Comparison of ENCODE assay signal across 1 cellular context in the genomic region with DNA sequence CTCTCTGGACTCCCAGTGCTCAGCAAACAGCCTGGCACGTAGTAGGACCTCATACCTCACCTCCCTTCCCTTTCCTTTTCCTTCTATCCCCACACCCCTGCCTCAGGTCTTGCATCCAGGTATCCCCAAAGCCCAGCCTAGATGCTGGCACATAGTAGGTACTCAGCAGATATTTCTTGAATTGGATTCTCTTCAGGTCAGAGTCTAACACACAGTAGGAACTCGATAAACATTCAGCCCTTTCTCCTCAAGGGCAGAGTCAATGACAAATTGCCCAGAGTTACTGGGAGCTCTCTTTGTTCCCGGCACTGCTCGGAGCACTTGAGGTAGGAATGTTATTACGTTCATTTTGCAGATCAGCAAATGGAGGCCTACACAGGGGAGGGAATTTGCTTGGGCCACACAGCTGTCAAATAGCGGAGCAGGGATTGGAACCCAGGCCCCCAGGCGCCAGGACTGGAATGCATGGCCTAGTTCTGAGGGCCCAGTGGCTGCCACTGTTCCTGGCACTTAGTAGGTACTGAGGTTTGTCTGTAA.
TF ChIP-seq lines count a peak whose summit lies in the region.

No MANE protein-coding gene starts in this region.

TF ChIP-seq in IMR-90, 13 proteins besides CTCF, POLR2A, EP300 and RAD21:
- TF ChIP-seq MAZ (IDR thresholded peaks at IDR 0.05; ENCODE audit: borderline replicate concordance, low read depth, low read length): no peak
- no peak for TF ChIP-seq RFX5 (IDR thresholded peaks at IDR 0.05; ENCODE audit: low read depth, low read length)
- no peak for TF ChIP-seq CHD1 (IDR thresholded peaks at IDR 0.05; ENCODE audit: low read depth, low read length)
- TF ChIP-seq CEBPB (IDR thresholded peaks at IDR 0.05; ENCODE audit: low read depth, low read length): no peak
- TF ChIP-seq BHLHE40 (IDR thresholded peaks at IDR 0.05; ENCODE audit: low read depth, low read length): no peak
- TF ChIP-seq, protein P1, sequence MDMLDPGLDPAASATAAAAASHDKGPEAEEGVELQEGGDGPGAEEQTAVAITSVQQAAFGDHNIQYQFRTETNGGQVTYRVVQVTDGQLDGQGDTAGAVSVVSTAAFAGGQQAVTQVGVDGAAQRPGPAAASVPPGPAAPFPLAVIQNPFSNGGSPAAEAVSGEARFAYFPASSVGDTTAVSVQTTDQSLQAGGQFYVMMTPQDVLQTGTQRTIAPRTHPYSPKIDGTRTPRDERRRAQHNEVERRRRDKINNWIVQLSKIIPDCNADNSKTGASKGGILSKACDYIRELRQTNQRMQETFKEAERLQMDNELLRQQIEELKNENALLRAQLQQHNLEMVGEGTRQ (IDR thresholded peaks at IDR 0.05; ENCODE audit: low read depth, low read length): no peak
- no peak for TF ChIP-seq MAFK (IDR thresholded peaks at IDR 0.05; ENCODE audit: low read depth, low read length)
- no peak for TF ChIP-seq SMC3 (IDR thresholded peaks at IDR 0.05; ENCODE audit: low read depth, low read length)
- no peak for TF ChIP-seq NFE2L2 (IDR thresholded peaks at IDR 0.05; ENCODE audit: low read depth, low read length)
- TF ChIP-seq FOS (IDR thresholded peaks at IDR 0.05; ENCODE audit: low read depth, low read length): no peak
- TF ChIP-seq RCOR1 (IDR thresholded peaks at IDR 0.05; ENCODE audit: insufficient replicate concordance, low read length): no peak
